In the genomic region with DNA sequence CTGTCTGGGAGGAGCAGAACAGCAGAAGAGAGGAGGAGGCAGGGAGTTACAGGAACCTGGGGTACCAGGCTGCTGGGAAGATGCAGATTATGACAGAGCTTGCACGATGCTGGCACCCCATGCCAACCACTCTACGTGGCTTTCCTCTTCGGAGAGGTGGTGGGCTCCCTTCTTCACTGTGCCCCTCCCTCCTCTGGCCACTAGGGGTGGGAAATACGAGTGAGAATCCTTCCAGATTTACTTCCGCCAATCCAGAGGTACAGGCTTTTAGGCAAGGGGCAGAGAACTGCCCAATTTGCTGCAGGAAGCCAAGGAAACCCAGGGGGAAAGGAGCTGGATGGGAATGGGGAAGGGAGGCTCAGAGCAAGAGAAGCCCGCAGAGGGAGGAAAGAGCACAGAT, we compare ENCODE assay signal across 1 cellular context.
TF ChIP-seq lines count a peak whose summit lies in the region.

No MANE protein-coding gene starts in this region.

TF ChIP-seq in endothelial cell of umbilical vein, 7 proteins besides CTCF, POLR2A, EP300 and RAD21:
- TF ChIP-seq, protein P1, sequence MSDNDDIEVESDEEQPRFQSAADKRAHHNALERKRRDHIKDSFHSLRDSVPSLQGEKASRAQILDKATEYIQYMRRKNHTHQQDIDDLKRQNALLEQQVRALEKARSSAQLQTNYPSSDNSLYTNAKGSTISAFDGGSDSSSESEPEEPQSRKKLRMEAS (IDR thresholded peaks at IDR 0.05; ENCODE audit: insufficient read depth, insufficient read length): no peak
- no peak for TF ChIP-seq JUN (IDR thresholded peaks at IDR 0.05; ENCODE audit: borderline replicate concordance, insufficient read depth, insufficient read length, low read depth)
- TF ChIP-seq FOS (IDR thresholded peaks at IDR 0.05; ENCODE audit: borderline replicate concordance, insufficient read depth, low read length): no peak
- no peak for TF ChIP-seq EZH2 (IDR thresholded peaks at IDR 0.05; ENCODE audit: borderline replicate concordance, low read depth, low read length, severe bottlenecking)
- TF ChIP-seq MYC (IDR thresholded peaks at IDR 0.05; ENCODE audit: low read depth, low read length): no peak
- no peak for TF ChIP-seq POLR2AphosphoS5 (IDR thresholded peaks at IDR 0.05; ENCODE audit: insufficient read depth, low read depth, low read length)
